ENCODE assay signal across 8 cellular contexts in the genomic region with DNA sequence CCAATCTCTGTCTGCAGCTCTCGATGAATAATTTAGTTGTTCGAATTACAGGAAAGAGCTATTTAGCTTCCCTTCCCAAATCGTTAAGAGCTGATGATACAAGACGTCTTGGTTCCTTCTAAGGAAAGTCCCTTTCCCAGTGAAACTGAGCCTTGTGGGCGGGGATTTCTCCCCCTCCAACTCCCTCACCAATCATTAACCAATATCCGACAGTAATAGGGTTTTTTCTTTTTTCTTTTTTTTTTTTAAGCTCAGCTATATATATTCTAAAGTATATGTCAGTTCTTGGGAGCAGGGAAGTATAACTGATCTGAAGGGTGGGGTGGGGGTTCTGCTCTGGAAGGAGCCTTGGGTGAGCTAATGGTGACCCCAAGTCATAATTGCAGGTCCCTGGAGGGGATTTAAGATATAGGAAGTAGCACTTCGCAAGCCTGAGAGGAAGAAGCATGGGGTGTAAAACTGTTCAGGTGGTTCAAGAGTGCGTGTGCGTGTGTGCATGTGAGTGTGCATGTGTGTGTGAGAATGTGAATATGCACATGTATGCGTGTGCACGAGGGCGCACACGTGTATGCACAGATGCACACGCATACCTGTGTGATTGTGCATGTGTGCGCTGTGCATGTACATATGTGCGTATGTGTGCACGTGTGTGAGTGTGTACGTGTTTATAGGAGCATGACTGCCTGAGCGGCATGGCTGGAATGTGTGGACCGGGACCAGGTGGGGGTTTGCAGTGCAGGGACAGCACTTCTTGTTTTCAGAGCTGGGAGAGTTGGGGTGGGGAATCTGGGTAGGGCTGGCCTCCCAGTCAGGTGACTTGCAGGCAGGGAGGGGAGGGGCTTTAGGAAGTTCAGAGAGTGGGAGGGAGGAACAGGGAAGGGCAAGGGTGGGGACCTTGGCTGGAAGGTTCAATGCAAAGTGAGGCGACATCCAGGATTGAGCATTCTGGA. TPM values are rescaled to one million over a fixed set of nuclear protein-coding genes. Genes with fewer than 3 reads are reported as not detected.
DNase-seq lines count a peak whose midpoint lies in the region; ATAC-seq and TF ChIP-seq lines count a peak whose summit lies in the region.

No MANE protein-coding gene starts in this region.

- H3K4me1 ChIP-seq in gastroesophageal sphincter, result peaks cover 0 to 54% (median 39%) of the 10 kb centered on the region in 3 donors

- in situ Hi-C loops in SK-MEL-5 (cut with HindIII; ENCODE audit: low pct_unique_long_range_greater_than_20kb, low sequenced_read_pairs), result no loop called here

- H3K27ac ChIP-seq in gastroesophageal sphincter, result peak overlapping the region in 3 of 4 donors; percentile 84 to 91 (median 86)

- ATAC-seq in gastroesophageal sphincter, result no peak
- peak; percentile 47 for ATAC-seq in stimulated activated memory B cell treated with anti-CD40 and anti-IgM and Interleukin-4, amounts not matched to agents 10 μg/mL and 1 μg/mL and 100 μg/mL, for 72 hours

- no peaks in the 10 kb centered on the region for H3K27me3 ChIP-seq in gastroesophageal sphincter

- no peaks in the 10 kb centered on the region for H3K9me3 ChIP-seq in gastroesophageal sphincter

- H3K4me1 Mint-ChIP-seq in stimulated activated memory B cell treated with anti-CD40 and anti-IgM and Interleukin-4, amounts not matched to agents 10 μg/mL and 1 μg/mL and 100 μg/mL, for 72 hours, result peaks cover 62% of the 10 kb centered on the region

- H3K27me3 Mint-ChIP-seq in stimulated activated memory B cell treated with anti-CD40 and anti-IgM and Interleukin-4, amounts not matched to agents 10 μg/mL and 1 μg/mL and 100 μg/mL, for 72 hours, result no peaks in the 10 kb centered on the region

- 50 to 57% methylated on average over 7 to 20 of the region's 21 CpGs for WGBS in gastroesophageal sphincter (ENCODE audit: low coverage in 1 of 2), 2 donors

- no peak for TF ChIP-seq EP300 in gastroesophageal sphincter (IDR thresholded peaks at IDR 0.05)

- no peak overlapping the region for H3K4me3 ChIP-seq in gastroesophageal sphincter

- peak overlapping the region; percentile 52 for H3K4me3 Mint-ChIP-seq in stimulated activated memory B cell treated with anti-CD40 and anti-IgM and Interleukin-4, amounts not matched to agents 10 μg/mL and 1 μg/mL and 100 μg/mL, for 72 hours

- no peaks in the 10 kb centered on the region for H3K9me3 Mint-ChIP-seq in stimulated activated memory B cell treated with anti-CD40 and anti-IgM and Interleukin-4, amounts not matched to agents 10 μg/mL and 1 μg/mL and 100 μg/mL, for 72 hours

- DNase-seq in NCI-H82 (lab: John Stamatoyannopoulos, UW) (peak; percentile 41), NCI-H82 treated with DMSO at 0.1 percent for 48 hours (lab: John Stamatoyannopoulos, UW; ENCODE audit: unreplicated experiment) (no peak), SK-MEL-5 (ENCODE audit: low read depth, low spot score) (peak; percentile 27), activated gamma-delta T cell (lab: John Stamatoyannopoulos, UW) (no peak), NCI-H2227 (lab: John Stamatoyannopoulos, UW; ENCODE audit: unreplicated experiment) (no peak)
- no peak for DNase-seq in stimulated activated CD4-positive, alpha-beta T cell treated with anti-CD3 and anti-CD28 coated beads, Interleukin-1b, Interleukin-23, amount 100 ng/mL, for 48 hours

- no peaks in the 10 kb centered on the region for H3K36me3 ChIP-seq in gastroesophageal sphincter

- H3K27ac Mint-ChIP-seq in stimulated activated memory B cell treated with anti-CD40 and anti-IgM and Interleukin-4, amounts not matched to agents 10 μg/mL and 1 μg/mL and 100 μg/mL, for 72 hours, result peak overlapping the region; percentile 89

- no peak for TF ChIP-seq POLR2A in gastroesophageal sphincter (IDR thresholded peaks at IDR 0.05)

- no peaks in the 10 kb centered on the region for H3K36me3 Mint-ChIP-seq in stimulated activated memory B cell treated with anti-CD40 and anti-IgM and Interleukin-4, amounts not matched to agents 10 μg/mL and 1 μg/mL and 100 μg/mL, for 72 hours

- no peak for TF ChIP-seq CTCF in gastroesophageal sphincter (IDR thresholded peaks at IDR 0.05)

RNA-seq across cellular contexts. Expression of a gene that starts 42.7 kb away (rescaled TPM):
- 157 and 166 TPM in 2 replicates for total RNA-seq in SK-MEL-5 (2014; rRNA removed; shearing (Covaris generic))
- polyA plus RNA-seq in SK-MEL-5 (2015; cell fraction: cytosol; rRNA removed), result 102 and 126 TPM in 2 replicates
- 124 and 141 TPM in 2 replicates for polyA plus RNA-seq in SK-MEL-5 (2015; cell fraction: nucleus; rRNA removed)
- 100 to 1,000 TPM in 1 of 4 donors, 10 to 100 TPM in 3; 11.5 to 423 (median 38.2) TPM for total RNA-seq in gastroesophageal sphincter

Comparison
In these comparisons a context has a peak if more than half of its experiments do, and no peak if none do; other contexts are left out.
1. DNase-seq: peak in NCI-H82 (single experiment) and SK-MEL-5 (single experiment); none in NCI-H82 treated with DMSO at 0.1 percent for 48 hours (single experiment), stimulated activated CD4-positive, alpha-beta T cell treated with anti-CD3 and anti-CD28 coated beads, Interleukin-1b, Interleukin-23, amount 100 ng/mL, for 48 hours (single experiment), activated gamma-delta T cell (single experiment) and NCI-H2227 (single experiment).